ENCODE assay signal across 1 cellular context in the genomic region with DNA sequence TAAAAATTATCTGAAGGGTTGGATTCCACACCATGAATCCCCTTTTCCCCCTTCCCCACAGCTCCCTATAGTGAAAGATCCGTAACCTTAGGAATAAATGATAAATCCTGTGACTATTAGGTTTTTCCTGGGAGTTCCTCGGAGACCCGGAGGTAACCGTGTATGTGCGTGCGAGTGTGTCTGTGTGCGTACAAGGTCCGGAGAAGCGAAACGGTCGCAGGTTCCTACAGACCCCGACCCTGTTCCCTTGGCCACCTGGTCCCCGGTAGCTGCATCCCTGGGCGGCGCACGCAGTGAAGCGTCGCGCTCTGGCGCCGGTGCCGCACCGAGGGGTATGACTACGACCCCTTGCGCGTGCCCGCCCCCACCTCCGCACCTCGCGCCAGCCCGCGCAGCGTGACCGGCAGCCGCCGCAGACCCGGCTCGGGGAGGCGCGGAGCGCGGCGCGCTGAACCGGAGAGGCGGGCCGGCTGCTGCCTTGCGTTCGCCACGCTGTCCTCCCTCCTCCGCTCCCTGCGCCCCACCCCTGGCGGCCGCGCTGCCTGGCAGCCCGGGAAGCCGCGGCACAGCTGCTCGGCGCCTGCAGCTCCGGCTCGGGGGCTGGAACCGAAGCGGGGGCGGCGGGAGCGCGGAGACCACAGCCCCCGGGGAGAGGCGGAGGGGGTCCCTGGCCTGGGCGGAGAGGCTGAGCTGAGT.
A peak's percentile ranks its signal among the peaks of the same experiment; 100 is the strongest.
TF ChIP-seq lines count a peak whose summit lies in the region.

A gene with protein sequence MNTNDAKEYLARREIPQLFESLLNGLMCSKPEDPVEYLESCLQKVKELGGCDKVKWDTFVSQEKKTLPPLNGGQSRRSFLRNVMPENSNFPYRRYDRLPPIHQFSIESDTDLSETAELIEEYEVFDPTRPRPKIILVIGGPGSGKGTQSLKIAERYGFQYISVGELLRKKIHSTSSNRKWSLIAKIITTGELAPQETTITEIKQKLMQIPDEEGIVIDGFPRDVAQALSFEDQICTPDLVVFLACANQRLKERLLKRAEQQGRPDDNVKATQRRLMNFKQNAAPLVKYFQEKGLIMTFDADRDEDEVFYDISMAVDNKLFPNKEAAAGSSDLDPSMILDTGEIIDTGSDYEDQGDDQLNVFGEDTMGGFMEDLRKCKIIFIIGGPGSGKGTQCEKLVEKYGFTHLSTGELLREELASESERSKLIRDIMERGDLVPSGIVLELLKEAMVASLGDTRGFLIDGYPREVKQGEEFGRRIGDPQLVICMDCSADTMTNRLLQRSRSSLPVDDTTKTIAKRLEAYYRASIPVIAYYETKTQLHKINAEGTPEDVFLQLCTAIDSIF (plus strand): TSS at position 529 of the 696 bp plus-strand sequence. CDS start 295 bp downstream, outside the sequence.

TF ChIP-seq in H1, 55 proteins besides CTCF, POLR2A, EP300 and RAD21:
- TF ChIP-seq KDM1A (IDR thresholded peaks at IDR 0.05; ENCODE audit: borderline replicate concordance, low read length): no peak
- peak; percentile 62 for TF ChIP-seq ASH2L (IDR thresholded peaks at IDR 0.05; ENCODE audit: low read length)
- no peak for TF ChIP-seq KDM5A (IDR thresholded peaks at IDR 0.05; ENCODE audit: low read length)
- peak; percentile 92 for TF ChIP-seq KDM4A (IDR thresholded peaks at IDR 0.05; ENCODE audit: low read depth, low read length, severe bottlenecking)
- TF ChIP-seq, protein P1, sequence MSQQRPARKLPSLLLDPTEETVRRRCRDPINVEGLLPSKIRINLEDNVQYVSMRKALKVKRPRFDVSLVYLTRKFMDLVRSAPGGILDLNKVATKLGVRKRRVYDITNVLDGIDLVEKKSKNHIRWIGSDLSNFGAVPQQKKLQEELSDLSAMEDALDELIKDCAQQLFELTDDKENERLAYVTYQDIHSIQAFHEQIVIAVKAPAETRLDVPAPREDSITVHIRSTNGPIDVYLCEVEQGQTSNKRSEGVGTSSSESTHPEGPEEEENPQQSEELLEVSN (IDR thresholded peaks at IDR 0.05): peak; percentile 10; the same call in 1 of the 2 replicates
- no peak for TF ChIP-seq BCL11A (IDR thresholded peaks at IDR 0.05; ENCODE audit: low read depth in 2 of 2, low read length in 2 of 2)
- 0 out of 2 replicates have a peak, but pooled peaks have one; percentile 29 for TF ChIP-seq PHF8 (conservative IDR thresholded peaks at IDR 0.05; ENCODE audit: low read depth, low read length)
- peak; percentile 68 for TF ChIP-seq EZH2 (IDR thresholded peaks at IDR 0.05; ENCODE audit: low read depth, low read length, severe bottlenecking)
- TF ChIP-seq, protein P2, sequence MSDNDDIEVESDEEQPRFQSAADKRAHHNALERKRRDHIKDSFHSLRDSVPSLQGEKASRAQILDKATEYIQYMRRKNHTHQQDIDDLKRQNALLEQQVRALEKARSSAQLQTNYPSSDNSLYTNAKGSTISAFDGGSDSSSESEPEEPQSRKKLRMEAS (IDR thresholded peaks at IDR 0.05): peak; percentile 79
- TF ChIP-seq SP1 (IDR thresholded peaks at IDR 0.05; ENCODE audit: low read depth, low read length): no peak
- peak; percentile 77 for TF ChIP-seq SUZ12 (IDR thresholded peaks at IDR 0.05; ENCODE audit: low read length)
- peak; percentile 77 for TF ChIP-seq CREB1 (IDR thresholded peaks at IDR 0.05)
- no peak for TF ChIP-seq NRF1 (IDR thresholded peaks at IDR 0.05; ENCODE audit: low read depth, low read length)
- TF ChIP-seq RNF2 (IDR thresholded peaks at IDR 0.05; ENCODE audit: borderline replicate concordance, low read depth, low read length, missing control alignments, poor library complexity, severe bottlenecking): peak; percentile 73
